In the genomic region with DNA sequence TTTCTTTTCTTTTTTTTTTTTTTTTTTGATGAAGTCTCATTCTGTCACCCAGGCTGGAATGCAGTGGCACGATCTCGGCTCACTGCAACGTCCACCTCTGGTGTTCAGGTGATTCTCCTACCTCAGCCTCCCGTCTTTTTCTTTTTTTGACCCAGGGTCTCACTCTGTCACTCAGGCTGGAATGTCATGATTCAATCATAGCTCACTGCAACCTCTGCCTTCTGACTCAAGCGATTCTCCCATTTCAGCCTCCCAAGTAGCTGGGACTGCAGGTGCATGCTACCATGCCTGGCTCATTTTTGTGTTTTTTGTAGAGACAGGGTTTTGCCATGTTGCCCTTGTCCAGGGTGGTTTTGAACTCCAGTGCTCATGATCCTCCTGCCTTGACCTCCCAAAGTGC, we compare ENCODE assay signal across 27 cellular contexts.
"Had no signal": no experiment of that assay in that cellular context is flagged by ENCODE, and none has a peak within 500 bp of the region (broad histone marks: within the 10 kb centered on the region; RNA-seq: fewer than 3 reads in every experiment).

No MANE protein-coding gene starts in this region.

- H3K9me3 ChIP-seq: ascending aorta, body of pancreas had no signal

- H3K27me3 ChIP-seq: ascending aorta, body of pancreas had no signal

- H3K27ac ChIP-seq: ascending aorta, body of pancreas, KMS-11, PC-9, WERI-Rb-1 had no signal

- H3K9me3 Mint-ChIP-seq: activated CD4-positive, alpha-beta memory T cell treated with anti-CD3 and anti-CD28 coated beads, Interleukin-2, amount 10 ng/mL, durations not matched to agents 7 days and 5 days; activated naive CD4-positive, alpha-beta T cell treated with anti-CD3 and anti-CD28 coated beads, Interleukin-2, amount 50 U/mL, for 72 hours; activated naive CD8-positive, alpha-beta T cell treated with anti-CD3 and anti-CD28 coated beads, Interleukin-2, amount 50 U/mL, for 24 hours; T-cell had no signal

- H3K36me3 ChIP-seq: ascending aorta, WERI-Rb-1 had no signal

- H3K27me3 Mint-ChIP-seq: activated CD4-positive, alpha-beta memory T cell treated with anti-CD3 and anti-CD28 coated beads, Interleukin-2, amount 10 ng/mL, durations not matched to agents 7 days and 5 days; activated CD4-positive, alpha-beta T cell treated with anti-CD3 and anti-CD28 coated beads for 36 hours; activated naive CD8-positive, alpha-beta T cell treated with anti-CD3 and anti-CD28 coated beads, Interleukin-2, amount 50 U/mL, for 24 hours; T-cell had no signal

- H3K4me1 ChIP-seq: ascending aorta, body of pancreas had no signal

- H3K4me3 ChIP-seq: ascending aorta, body of pancreas, PC-9 had no signal

- FAIRE-seq: bronchial epithelial cell, TTC549 had no signal

- H3K9ac ChIP-seq: KMS-11 had no signal

- H3K27ac Mint-ChIP-seq: activated CD4-positive, alpha-beta memory T cell treated with anti-CD3 and anti-CD28 coated beads, Interleukin-2, amount 10 ng/mL, durations not matched to agents 7 days and 5 days; activated CD4-positive, alpha-beta T cell treated with anti-CD3 and anti-CD28 coated beads for 36 hours; activated naive CD8-positive, alpha-beta T cell treated with anti-CD3 and anti-CD28 coated beads, Interleukin-2, amount 50 U/mL, for 24 hours; T-cell had no signal

- H2AFZ ChIP-seq: PC-9 had no signal

- DNase-seq: activated CD4-positive, alpha-beta memory T cell treated with anti-CD3 and anti-CD28 coated beads, Interleukin-2, amount 10 ng/mL, durations not matched to agents 7 days and 5 days; activated CD4-positive, alpha-beta T cell treated with anti-CD3 and anti-CD28 coated beads for 36 hours; activated CD4-positive, alpha-beta T cell treated with anti-CD3 and anti-CD28 coated beads, Interleukin-2, amount 50 U/mL, for 1 hour; activated CD8-positive, alpha-beta memory T cell treated with anti-CD3 and anti-CD28 coated beads, Interleukin-2, amount 50 U/mL, for 48 hours; activated effector memory CD4-positive, alpha-beta T cell treated with Interleukin-2 at 50 U/mL for 16 hours; activated naive CD4-positive, alpha-beta T cell; activated naive CD8-positive, alpha-beta T cell treated with anti-CD3 and anti-CD28 coated beads, Interleukin-2, amount 50 U/mL, for 24 hours; activated T-cell treated with anti-CD3 and anti-CD28 coated beads, Interleukin-2, amount 50 U/mL, for 1 hour; amniotic stem cell; body of pancreas; central memory CD4-positive, alpha-beta T cell; MM.1S; NCI-H1694 treated with DMSO at 0.1 percent for 48 hours; NCI-H2171; NCI-H2227 treated with DMSO at 0.1 percent for 48 hours; NCI-H446 treated with DMSO at 0.1 percent for 48 hours; NCI-H524 treated with DMSO at 0.1 percent for 48 hours; PC-9; T-cell; T-helper 2 cell; T1000; WERI-Rb-1 had no signal

- H3K4me2 ChIP-seq: KMS-11, PC-9 had no signal

- H3K4me3 Mint-ChIP-seq: activated CD4-positive, alpha-beta memory T cell treated with anti-CD3 and anti-CD28 coated beads, Interleukin-2, amount 10 ng/mL, durations not matched to agents 7 days and 5 days; activated CD4-positive, alpha-beta T cell treated with anti-CD3 and anti-CD28 coated beads for 36 hours; activated naive CD8-positive, alpha-beta T cell treated with anti-CD3 and anti-CD28 coated beads, Interleukin-2, amount 50 U/mL, for 24 hours; T-cell had no signal
